ENCODE assay signal across 1 cellular context in the genomic region with DNA sequence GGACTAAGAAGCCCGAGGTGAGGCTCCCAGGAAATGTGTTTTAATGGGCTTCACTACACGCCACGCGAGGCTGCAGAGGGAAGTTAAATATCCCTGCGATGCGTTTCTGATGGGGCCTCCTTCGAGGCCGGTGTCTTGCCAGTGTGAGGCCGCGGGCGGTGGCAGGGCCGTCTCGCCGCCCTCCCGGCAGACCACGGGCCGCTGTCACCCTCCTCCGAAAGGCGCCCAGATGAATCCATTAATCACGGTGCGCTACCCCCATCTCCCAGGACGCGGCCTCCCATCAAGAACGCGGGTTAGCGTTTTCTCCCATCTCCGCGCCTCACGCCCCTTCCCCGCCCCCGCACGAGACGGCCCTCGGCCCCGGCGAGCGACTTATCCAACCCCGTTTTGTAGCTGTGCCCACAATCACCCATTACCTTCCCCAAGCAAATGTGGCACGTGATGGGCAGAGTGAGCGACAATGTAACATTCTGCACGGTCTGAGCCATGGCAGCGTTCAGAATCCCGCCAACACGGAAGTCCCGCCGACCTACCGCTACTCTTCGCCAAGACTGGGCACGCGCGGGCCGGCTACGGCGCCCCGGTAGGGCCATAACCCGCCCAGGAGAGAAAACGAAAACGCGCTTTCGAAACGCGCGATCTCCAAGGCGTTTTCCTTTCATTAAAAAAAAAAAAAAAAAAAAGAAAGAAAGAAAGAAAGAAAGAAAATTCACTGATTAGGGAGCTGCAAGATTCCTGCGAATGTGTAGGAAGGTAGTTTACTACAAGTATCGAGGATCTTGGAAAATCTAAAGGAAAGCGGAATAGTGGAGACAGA.
TF ChIP-seq lines count a peak whose summit lies in the region.

A gene with protein sequence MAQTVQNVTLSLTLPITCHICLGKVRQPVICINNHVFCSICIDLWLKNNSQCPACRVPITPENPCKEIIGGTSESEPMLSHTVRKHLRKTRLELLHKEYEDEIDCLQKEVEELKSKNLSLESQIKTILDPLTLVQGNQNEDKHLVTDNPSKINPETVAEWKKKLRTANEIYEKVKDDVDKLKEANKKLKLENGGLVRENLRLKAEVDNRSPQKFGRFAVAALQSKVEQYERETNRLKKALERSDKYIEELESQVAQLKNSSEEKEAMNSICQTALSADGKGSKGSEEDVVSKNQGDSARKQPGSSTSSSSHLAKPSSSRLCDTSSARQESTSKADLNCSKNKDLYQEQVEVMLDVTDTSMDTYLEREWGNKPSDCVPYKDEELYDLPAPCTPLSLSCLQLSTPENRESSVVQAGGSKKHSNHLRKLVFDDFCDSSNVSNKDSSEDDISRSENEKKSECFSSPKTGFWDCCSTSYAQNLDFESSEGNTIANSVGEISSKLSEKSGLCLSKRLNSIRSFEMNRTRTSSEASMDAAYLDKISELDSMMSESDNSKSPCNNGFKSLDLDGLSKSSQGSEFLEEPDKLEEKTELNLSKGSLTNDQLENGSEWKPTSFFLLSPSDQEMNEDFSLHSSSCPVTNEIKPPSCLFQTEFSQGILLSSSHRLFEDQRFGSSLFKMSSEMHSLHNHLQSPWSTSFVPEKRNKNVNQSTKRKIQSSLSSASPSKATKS (minus strand): TSS at position 526 of the 820 bp plus-strand sequence. CDS start 35 bp downstream, at position 491.

TF ChIP-seq in HEK293, 187 proteins besides CTCF, POLR2A, EP300 and RAD21 (continued from another document and continues in another):
- no peak for TF ChIP-seq ZNF324 (tag by site-specific recombination; IDR thresholded peaks at IDR 0.05)
- TF ChIP-seq HOXD13 (CRISPR knock-in tag; IDR thresholded peaks at IDR 0.05; ENCODE audit: borderline replicate concordance): no peak
- no peak for TF ChIP-seq ZNF529 (tag by site-specific recombination; IDR thresholded peaks at IDR 0.05; ENCODE audit: insufficient replicate concordance)
- TF ChIP-seq ZNF274 (IDR thresholded peaks at IDR 0.05; ENCODE audit: low read length): no peak
- TF ChIP-seq ZNF274 (tag by site-specific recombination; IDR thresholded peaks at IDR 0.05; ENCODE audit: borderline replicate concordance): no peak
- peak; percentile 73 for TF ChIP-seq SP3 (tag by site-specific recombination; IDR thresholded peaks at IDR 0.05)
- TF ChIP-seq, protein P1, sequence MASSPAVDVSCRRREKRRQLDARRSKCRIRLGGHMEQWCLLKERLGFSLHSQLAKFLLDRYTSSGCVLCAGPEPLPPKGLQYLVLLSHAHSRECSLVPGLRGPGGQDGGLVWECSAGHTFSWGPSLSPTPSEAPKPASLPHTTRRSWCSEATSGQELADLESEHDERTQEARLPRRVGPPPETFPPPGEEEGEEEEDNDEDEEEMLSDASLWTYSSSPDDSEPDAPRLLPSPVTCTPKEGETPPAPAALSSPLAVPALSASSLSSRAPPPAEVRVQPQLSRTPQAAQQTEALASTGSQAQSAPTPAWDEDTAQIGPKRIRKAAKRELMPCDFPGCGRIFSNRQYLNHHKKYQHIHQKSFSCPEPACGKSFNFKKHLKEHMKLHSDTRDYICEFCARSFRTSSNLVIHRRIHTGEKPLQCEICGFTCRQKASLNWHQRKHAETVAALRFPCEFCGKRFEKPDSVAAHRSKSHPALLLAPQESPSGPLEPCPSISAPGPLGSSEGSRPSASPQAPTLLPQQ (tag by site-specific recombination; IDR thresholded peaks at IDR 0.05): peak; percentile 57; the same call in 1 of the 2 replicates
- TF ChIP-seq, protein P2, sequence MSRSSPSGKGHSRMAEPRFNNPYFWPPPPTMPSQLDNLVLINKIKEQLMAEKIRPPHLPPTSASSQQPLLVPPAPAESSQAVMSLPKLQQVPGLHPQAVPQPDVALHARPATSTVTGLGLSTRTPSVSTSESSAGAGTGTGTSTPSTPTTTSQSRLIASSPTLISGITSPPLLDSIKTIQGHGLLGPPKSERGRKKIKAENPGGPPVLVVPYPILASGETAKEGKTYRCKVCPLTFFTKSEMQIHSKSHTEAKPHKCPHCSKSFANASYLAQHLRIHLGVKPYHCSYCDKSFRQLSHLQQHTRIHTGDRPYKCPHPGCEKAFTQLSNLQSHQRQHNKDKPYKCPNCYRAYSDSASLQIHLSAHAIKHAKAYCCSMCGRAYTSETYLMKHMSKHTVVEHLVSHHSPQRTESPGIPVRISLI (tag by site-specific recombination; IDR thresholded peaks at IDR 0.05): peak; percentile 78
- no peak for TF ChIP-seq ZNF747 (tag by site-specific recombination; IDR thresholded peaks at IDR 0.05)
- TF ChIP-seq, protein P3, sequence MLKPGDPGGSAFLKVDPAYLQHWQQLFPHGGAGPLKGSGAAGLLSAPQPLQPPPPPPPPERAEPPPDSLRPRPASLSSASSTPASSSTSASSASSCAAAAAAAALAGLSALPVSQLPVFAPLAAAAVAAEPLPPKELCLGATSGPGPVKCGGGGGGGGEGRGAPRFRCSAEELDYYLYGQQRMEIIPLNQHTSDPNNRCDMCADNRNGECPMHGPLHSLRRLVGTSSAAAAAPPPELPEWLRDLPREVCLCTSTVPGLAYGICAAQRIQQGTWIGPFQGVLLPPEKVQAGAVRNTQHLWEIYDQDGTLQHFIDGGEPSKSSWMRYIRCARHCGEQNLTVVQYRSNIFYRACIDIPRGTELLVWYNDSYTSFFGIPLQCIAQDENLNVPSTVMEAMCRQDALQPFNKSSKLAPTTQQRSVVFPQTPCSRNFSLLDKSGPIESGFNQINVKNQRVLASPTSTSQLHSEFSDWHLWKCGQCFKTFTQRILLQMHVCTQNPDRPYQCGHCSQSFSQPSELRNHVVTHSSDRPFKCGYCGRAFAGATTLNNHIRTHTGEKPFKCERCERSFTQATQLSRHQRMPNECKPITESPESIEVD (tag by site-specific recombination; IDR thresholded peaks at IDR 0.05): no peak
- no peak for TF ChIP-seq ZNF701 (tag by site-specific recombination; IDR thresholded peaks at IDR 0.05)
- TF ChIP-seq, protein P4, sequence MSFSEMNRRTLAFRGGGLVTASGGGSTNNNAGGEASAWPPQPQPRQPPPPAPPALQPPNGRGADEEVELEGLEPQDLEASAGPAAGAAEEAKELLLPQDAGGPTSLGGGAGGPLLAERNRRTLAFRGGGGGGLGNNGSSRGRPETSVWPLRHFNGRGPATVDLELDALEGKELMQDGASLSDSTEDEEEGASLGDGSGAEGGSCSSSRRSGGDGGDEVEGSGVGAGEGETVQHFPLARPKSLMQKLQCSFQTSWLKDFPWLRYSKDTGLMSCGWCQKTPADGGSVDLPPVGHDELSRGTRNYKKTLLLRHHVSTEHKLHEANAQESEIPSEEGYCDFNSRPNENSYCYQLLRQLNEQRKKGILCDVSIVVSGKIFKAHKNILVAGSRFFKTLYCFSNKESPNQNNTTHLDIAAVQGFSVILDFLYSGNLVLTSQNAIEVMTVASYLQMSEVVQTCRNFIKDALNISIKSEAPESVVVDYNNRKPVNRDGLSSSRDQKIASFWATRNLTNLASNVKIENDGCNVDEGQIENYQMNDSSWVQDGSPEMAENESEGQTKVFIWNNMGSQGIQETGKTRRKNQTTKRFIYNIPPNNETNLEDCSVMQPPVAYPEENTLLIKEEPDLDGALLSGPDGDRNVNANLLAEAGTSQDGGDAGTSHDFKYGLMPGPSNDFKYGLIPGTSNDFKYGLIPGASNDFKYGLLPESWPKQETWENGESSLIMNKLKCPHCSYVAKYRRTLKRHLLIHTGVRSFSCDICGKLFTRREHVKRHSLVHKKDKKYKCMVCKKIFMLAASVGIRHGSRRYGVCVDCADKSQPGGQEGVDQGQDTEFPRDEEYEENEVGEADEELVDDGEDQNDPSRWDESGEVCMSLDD (tag by site-specific recombination; IDR thresholded peaks at IDR 0.05): no peak
- 0 out of 2 replicates have a peak, but pooled peaks have one; percentile 26 for TF ChIP-seq KLF1 (tag by site-specific recombination; IDR thresholded peaks at IDR 0.05)
- TF ChIP-seq ZNF549 (tag by site-specific recombination; IDR thresholded peaks at IDR 0.05): no peak
- no peak for TF ChIP-seq KLF16 (tag by site-specific recombination; IDR thresholded peaks at IDR 0.05)
- no peak for TF ChIP-seq ZNF221 (tag by site-specific recombination; IDR thresholded peaks at IDR 0.05; ENCODE audit: borderline replicate concordance)
- 0 out of 2 replicates have a peak, but pooled peaks have one; percentile 29 for TF ChIP-seq ZFP69B (tag by site-specific recombination; IDR thresholded peaks at IDR 0.05)
- TF ChIP-seq, protein P5, sequence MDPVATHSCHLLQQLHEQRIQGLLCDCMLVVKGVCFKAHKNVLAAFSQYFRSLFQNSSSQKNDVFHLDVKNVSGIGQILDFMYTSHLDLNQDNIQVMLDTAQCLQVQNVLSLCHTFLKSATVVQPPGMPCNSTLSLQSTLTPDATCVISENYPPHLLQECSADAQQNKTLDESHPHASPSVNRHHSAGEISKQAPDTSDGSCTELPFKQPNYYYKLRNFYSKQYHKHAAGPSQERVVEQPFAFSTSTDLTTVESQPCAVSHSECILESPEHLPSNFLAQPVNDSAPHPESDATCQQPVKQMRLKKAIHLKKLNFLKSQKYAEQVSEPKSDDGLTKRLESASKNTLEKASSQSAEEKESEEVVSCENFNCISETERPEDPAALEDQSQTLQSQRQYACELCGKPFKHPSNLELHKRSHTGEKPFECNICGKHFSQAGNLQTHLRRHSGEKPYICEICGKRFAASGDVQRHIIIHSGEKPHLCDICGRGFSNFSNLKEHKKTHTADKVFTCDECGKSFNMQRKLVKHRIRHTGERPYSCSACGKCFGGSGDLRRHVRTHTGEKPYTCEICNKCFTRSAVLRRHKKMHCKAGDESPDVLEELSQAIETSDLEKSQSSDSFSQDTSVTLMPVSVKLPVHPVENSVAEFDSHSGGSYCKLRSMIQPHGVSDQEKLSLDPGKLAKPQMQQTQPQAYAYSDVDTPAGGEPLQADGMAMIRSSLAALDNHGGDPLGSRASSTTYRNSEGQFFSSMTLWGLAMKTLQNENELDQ (tag by site-specific recombination; IDR thresholded peaks at IDR 0.05; ENCODE audit: low read depth): no peak
- TF ChIP-seq REPIN1 (tag by site-specific recombination; IDR thresholded peaks at IDR 0.05; ENCODE audit: low read depth): no peak
- peak; percentile 36; the same call in 1 of the 2 replicates for TF ChIP-seq WT1 (tag by site-specific recombination; IDR thresholded peaks at IDR 0.05)
- no peak for TF ChIP-seq GFI1B (tag by site-specific recombination; IDR thresholded peaks at IDR 0.05)
- peak; percentile 28; the same call in 1 of the 2 replicates for TF ChIP-seq ZNF610 (tag by site-specific recombination; IDR thresholded peaks at IDR 0.05; ENCODE audit: borderline replicate concordance)
- TF ChIP-seq ZBTB1 (tag by site-specific recombination; IDR thresholded peaks at IDR 0.05): no peak
- TF ChIP-seq, protein P6, sequence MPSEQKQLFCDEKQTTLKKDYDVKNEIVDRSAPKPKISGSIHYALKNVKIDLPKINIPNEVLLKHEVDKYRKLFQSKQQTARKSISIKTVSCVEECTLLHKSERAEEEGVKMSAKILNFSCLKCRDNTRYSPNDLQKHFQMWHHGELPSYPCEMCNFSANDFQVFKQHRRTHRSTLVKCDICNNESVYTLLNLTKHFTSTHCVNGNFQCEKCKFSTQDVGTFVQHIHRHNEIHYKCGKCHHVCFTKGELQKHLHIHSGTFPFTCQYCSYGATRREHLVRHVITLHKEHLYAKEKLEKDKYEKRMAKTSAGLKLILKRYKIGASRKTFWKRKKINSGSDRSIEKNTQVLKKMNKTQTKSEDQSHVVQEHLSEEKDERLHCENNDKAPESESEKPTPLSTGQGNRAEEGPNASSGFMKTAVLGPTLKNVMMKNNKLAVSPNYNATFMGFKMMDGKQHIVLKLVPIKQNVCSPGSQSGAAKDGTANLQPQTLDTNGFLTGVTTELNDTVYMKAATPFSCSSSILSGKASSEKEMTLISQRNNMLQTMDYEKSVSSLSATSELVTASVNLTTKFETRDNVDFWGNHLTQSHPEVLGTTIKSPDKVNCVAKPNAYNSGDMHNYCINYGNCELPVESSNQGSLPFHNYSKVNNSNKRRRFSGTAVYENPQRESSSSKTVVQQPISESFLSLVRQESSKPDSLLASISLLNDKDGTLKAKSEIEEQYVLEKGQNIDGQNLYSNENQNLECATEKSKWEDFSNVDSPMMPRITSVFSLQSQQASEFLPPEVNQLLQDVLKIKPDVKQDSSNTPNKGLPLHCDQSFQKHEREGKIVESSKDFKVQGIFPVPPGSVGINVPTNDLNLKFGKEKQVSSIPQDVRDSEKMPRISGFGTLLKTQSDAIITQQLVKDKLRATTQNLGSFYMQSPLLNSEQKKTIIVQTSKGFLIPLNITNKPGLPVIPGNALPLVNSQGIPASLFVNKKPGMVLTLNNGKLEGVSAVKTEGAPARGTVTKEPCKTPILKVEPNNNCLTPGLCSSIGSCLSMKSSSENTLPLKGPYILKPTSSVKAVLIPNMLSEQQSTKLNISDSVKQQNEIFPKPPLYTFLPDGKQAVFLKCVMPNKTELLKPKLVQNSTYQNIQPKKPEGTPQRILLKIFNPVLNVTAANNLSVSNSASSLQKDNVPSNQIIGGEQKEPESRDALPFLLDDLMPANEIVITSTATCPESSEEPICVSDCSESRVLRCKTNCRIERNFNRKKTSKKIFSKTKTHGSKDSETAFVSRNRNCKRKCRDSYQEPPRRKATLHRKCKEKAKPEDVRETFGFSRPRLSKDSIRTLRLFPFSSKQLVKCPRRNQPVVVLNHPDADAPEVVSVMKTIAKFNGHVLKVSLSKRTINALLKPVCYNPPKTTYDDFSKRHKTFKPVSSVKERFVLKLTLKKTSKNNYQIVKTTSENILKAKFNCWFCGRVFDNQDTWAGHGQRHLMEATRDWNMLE (tag by site-specific recombination; conservative IDR thresholded peaks at IDR 0.05; ENCODE audit: low read depth): no peak; the same call in 1 of the 2 replicates
- TF ChIP-seq ZNF76 (tag by site-specific recombination; IDR thresholded peaks at IDR 0.05; ENCODE audit: borderline replicate concordance, low read depth): peak; percentile 85
- peak; percentile 89 for TF ChIP-seq ZFHX2 (tag by site-specific recombination; conservative IDR thresholded peaks at IDR 0.05)
- TF ChIP-seq, protein P7, sequence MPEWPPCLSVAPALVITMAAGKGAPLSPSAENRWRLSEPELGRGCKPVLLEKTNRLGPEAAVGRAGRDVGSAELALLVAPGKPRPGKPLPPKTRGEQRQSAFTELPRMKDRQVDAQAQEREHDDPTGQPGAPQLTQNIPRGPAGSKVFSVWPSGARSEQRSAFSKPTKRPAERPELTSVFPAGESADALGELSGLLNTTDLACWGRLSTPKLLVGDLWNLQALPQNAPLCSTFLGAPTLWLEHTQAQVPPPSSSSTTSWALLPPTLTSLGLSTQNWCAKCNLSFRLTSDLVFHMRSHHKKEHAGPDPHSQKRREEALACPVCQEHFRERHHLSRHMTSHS (tag by site-specific recombination; IDR thresholded peaks at IDR 0.05): no peak
- no peak for TF ChIP-seq ZNF548 (tag by site-specific recombination; IDR thresholded peaks at IDR 0.05)
- TF ChIP-seq, protein P8, sequence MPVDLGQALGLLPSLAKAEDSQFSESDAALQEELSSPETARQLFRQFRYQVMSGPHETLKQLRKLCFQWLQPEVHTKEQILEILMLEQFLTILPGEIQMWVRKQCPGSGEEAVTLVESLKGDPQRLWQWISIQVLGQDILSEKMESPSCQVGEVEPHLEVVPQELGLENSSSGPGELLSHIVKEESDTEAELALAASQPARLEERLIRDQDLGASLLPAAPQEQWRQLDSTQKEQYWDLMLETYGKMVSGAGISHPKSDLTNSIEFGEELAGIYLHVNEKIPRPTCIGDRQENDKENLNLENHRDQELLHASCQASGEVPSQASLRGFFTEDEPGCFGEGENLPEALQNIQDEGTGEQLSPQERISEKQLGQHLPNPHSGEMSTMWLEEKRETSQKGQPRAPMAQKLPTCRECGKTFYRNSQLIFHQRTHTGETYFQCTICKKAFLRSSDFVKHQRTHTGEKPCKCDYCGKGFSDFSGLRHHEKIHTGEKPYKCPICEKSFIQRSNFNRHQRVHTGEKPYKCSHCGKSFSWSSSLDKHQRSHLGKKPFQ (tag by site-specific recombination; IDR thresholded peaks at IDR 0.05): no peak
- TF ChIP-seq ZNF660 (tag by site-specific recombination; IDR thresholded peaks at IDR 0.05): peak; percentile 16; the same call in 1 of the 2 replicates
- 0 out of 2 replicates have a peak, but pooled peaks have one; percentile 56 for TF ChIP-seq GLI4 (tag by site-specific recombination; IDR thresholded peaks at IDR 0.05)
- no peak for TF ChIP-seq ZNF530 (tag by site-specific recombination; IDR thresholded peaks at IDR 0.05; ENCODE audit: low read depth)
- no peak for TF ChIP-seq ZNF404 (tag by site-specific recombination; IDR thresholded peaks at IDR 0.05)
